ENCODE assay signal across 1 cellular context in the genomic region with DNA sequence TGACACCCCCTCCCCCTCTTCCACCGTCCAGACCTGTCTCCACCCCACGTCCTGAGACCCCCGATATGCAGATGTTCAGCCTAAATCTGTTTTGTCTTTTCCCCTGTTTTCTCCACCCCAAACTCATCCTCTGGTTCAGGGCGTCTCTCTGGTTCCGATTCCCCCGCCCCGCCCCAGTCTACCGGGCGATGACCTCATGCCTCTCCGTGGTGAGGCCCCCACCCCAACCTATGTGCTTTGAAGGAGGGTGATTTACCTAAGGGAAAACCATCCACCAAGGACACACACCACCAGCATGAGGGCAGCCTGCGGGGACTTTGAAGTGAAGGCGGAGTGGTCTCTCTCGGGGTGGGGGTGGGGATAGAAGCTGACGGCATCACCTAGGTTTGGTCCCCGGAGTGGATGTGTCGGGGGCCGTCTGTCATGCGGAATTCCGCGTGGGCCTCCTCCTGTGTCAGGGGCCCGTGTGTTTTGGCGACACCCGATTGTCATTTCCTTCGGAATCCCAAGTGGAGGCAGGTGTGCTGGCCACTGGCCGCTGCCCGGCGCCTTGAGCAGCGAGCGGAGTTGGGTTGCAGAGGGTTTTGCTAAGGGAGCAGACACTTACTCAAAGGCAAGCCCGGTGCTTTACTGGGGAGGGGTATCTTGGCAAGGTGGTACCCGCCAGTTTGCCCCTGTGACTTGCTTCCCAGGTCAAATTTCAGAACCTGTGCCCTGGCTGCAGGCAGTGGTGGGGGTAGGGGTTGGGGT.
TF ChIP-seq lines count a peak whose summit lies in the region.

No MANE protein-coding gene starts in this region.

TF ChIP-seq in GM12878, 131 proteins besides CTCF, POLR2A, EP300 and RAD21:
- TF ChIP-seq ATF7 (IDR thresholded peaks at IDR 0.05; ENCODE audit: low read depth) (peak; percentile 40), ETV6 (conservative IDR thresholded peaks at IDR 0.05 in 1 of 2, IDR thresholded peaks at IDR 0.05 in 1 of 2; ENCODE audit: borderline replicate concordance in 1 of 2, low read depth in 1 of 2) (no peak), NFYA (IDR thresholded peaks at IDR 0.05; ENCODE audit: borderline replicate concordance, low read depth, low read length) (no peak)
